22 cellular contexts compared by ENCODE assay signal in the genomic region with DNA sequence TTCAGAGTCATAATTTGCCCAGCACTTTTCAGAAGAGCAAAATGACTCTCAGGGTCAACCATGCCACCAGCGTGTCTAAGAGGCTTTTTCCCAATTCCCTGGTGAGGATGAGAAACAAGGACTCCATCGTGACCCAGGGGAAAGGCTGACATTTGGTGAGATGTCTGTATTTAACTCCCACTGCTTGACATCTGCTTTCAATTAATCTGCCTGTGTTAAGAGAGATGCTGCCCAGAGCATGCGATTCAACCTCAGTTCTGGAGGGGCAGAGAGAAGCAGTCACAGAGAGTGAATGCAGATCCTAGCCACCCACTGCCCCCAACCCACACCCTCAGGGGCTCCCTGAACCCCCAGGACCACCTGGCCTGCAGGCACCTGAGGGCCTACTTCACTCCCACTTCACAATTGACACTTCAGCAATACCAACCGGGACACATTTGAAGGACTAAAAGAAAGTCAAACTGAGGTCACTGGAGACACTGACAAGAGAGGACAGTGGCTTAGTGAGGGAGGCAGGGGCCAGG.
DNase-seq lines count a peak whose midpoint lies in the region; ATAC-seq and TF ChIP-seq lines count a peak whose summit lies in the region.
"Had no signal": no experiment of that assay in that cellular context is flagged by ENCODE, and none has a peak within 500 bp of the region (broad histone marks: within the 10 kb centered on the region; RNA-seq: fewer than 3 reads in every experiment).

No MANE protein-coding gene starts in this region.

- intact Hi-C loops in lower lobe of right lung (cut with DNase I) = no loop called here
- intact Hi-C loops in left ventricle myocardium superior (cut with micrococcal nuclease) = no loop called here

- peak overlapping the region; percentile 74 for H3K4me2 ChIP-seq in DOHH2 (ENCODE audit: low read length)
- H3K4me2 ChIP-seq: GM23338 had no signal

- no peaks in the 10 kb centered on the region for H3K9me3 ChIP-seq in DOHH2 (ENCODE audit: control insufficient read depth, insufficient read depth, low read length)
- H3K9me3 ChIP-seq in lower lobe of right lung = no peaks in the 10 kb centered on the region
- H3K9me3 ChIP-seq: adrenal gland, left ventricle myocardium inferior had no signal

- no peaks in the 10 kb centered on the region for H4K20me1 ChIP-seq in DOHH2 (ENCODE audit: control insufficient read depth, insufficient read depth, low read depth, low read length)

- in situ Hi-C loops in astrocyte of the spinal cord (cut with HindIII; ENCODE audit: low sequenced_read_pairs) = no loop called here

- ATAC-seq in lower lobe of right lung = no peak
- ATAC-seq in HG03342 (IDR thresholded peaks at IDR 0.05; ENCODE audit: unreplicated experiment) = no peak
- no peak for ATAC-seq in left ventricle myocardium superior
- ATAC-seq: activated T-cell treated with anti-CD3 and anti-CD28 coated beads, Interleukin-2, amount 50 U/mL, for 72 hours; GM23338; naive thymus-derived CD8-positive, alpha-beta T cell; right cardiac atrium had no signal

- H3K36me3 ChIP-seq in DOHH2 (ENCODE audit: control insufficient read depth, low read length) (peaks cover 10% of the 10 kb centered on the region), lower lobe of right lung (no peaks in the 10 kb centered on the region)
- H3K36me3 ChIP-seq: adrenal gland, left ventricle myocardium inferior had no signal

- no peaks in the 10 kb centered on the region for H3K9me2 ChIP-seq in DOHH2 (replicated peaks; ENCODE audit: control insufficient read depth, low read length)

- no peaks in the 10 kb centered on the region for H3K36me3 Mint-ChIP-seq in nephron progenitor cell (ENCODE audit: low read depth)
- H3K36me3 Mint-ChIP-seq: naive thymus-derived CD8-positive, alpha-beta T cell had no signal

- no peak overlapping the region for H3K4me3 Mint-ChIP-seq in nephron progenitor cell
- H3K4me3 Mint-ChIP-seq: activated CD4-positive, alpha-beta T cell treated with anti-CD3 and anti-CD28 coated beads, Interleukin-2, amount 10 ng/mL, durations not matched to agents 24 days and 14 days; activated T-cell treated with anti-CD3 and anti-CD28 coated beads, Interleukin-2, amount 50 U/mL, for 72 hours; GM23338; naive thymus-derived CD8-positive, alpha-beta T cell had no signal

- H3K27me3 ChIP-seq in DOHH2 (ENCODE audit: control insufficient read depth, low read length) (no peaks in the 10 kb centered on the region), lower lobe of right lung (ENCODE audit: low read depth) (no peaks in the 10 kb centered on the region)
- H3K27me3 ChIP-seq: adrenal gland had no signal

- H3K27ac Mint-ChIP-seq in nephron progenitor cell = peak overlapping the region; percentile 1
- H3K27ac Mint-ChIP-seq: activated CD4-positive, alpha-beta T cell treated with anti-CD3 and anti-CD28 coated beads, Interleukin-2, amount 10 ng/mL, durations not matched to agents 24 days and 14 days; activated T-cell treated with anti-CD3 and anti-CD28 coated beads, Interleukin-2, amount 50 U/mL, for 72 hours; GM23338; naive thymus-derived CD8-positive, alpha-beta T cell had no signal

- H3K4me1 Mint-ChIP-seq in nephron progenitor cell = peaks cover 68% of the 10 kb centered on the region
- H3K4me1 Mint-ChIP-seq: activated CD4-positive, alpha-beta T cell treated with anti-CD3 and anti-CD28 coated beads, Interleukin-2, amount 10 ng/mL, durations not matched to agents 24 days and 14 days had no signal

- H3K27ac ChIP-seq in DOHH2 (ENCODE audit: low read depth, low read length) (peak overlapping the region; percentile 91), lower lobe of right lung (no peak overlapping the region)
- H3K27ac ChIP-seq: adrenal gland, epithelial cell of prostate, left ventricle myocardium inferior had no signal

- DNase-seq in NCI-H187 treated with DMSO at 0.1 percent for 48 hours (lab: John Stamatoyannopoulos, UW) (peak; percentile 13), astrocyte of the spinal cord (ENCODE audit: low read depth, low spot score) (peak; percentile 22), nephron progenitor cell (peak; percentile 18), DMS114 treated with DMSO at 0.1 percent for 48 hours (lab: John Stamatoyannopoulos, UW; ENCODE audit: unreplicated experiment) (no peak), lower lobe of right lung (no peak), left ventricle myocardium superior (no peak)
- DNase-seq: activated CD4-positive, alpha-beta T cell treated with anti-CD3 and anti-CD28 coated beads, Interleukin-2, amount 10 ng/mL, durations not matched to agents 24 days and 14 days; activated T-cell treated with anti-CD3 and anti-CD28 coated beads, Interleukin-2, amount 50 U/mL, for 72 hours; adrenal gland; hypothalamus; left ventricle myocardium inferior; naive thymus-derived CD8-positive, alpha-beta T cell; NCI-H1092; right cardiac atrium; SIG-M5; stimulated activated CD4-positive, alpha-beta T cell treated with anti-CD3 and anti-CD28 coated beads, Interleukin-4, amount 100 ng/mL, for 4 hours; T1000; trophoblast cell had no signal

- peaks cover 19% of the 10 kb centered on the region for H3F3A ChIP-seq in DOHH2 (ENCODE audit: control insufficient read depth, insufficient read depth)

- H3K79me2 ChIP-seq in DOHH2 (ENCODE audit: control insufficient read depth, low read length) = no peaks in the 10 kb centered on the region

- no peak for TF ChIP-seq CTCF in DOHH2 (IDR thresholded peaks at IDR 0.05; ENCODE audit: low read depth, low read length, poor library complexity, severe bottlenecking)
- TF ChIP-seq CTCF in astrocyte of the spinal cord (IDR thresholded peaks at IDR 0.05; ENCODE audit: low read depth, low read length) = no peak
- no peak for TF ChIP-seq CTCF in nephron progenitor cell (IDR thresholded peaks at IDR 0.05)
- no peak for TF ChIP-seq CTCF in lower lobe of right lung (IDR thresholded peaks at IDR 0.05)

- H3K4me1 ChIP-seq in DOHH2 (ENCODE audit: control insufficient read depth, low read length) = peaks cover 91% of the 10 kb centered on the region
- peaks cover 6% of the 10 kb centered on the region for H3K4me1 ChIP-seq in lower lobe of right lung
- H3K4me1 ChIP-seq: left ventricle myocardium inferior had no signal

- no peaks in the 10 kb centered on the region for H3K9me3 Mint-ChIP-seq in nephron progenitor cell
- H3K9me3 Mint-ChIP-seq: activated CD4-positive, alpha-beta T cell treated with anti-CD3 and anti-CD28 coated beads, Interleukin-2, amount 10 ng/mL, durations not matched to agents 24 days and 14 days; activated T-cell treated with anti-CD3 and anti-CD28 coated beads, Interleukin-2, amount 50 U/mL, for 72 hours; GM23338; naive thymus-derived CD8-positive, alpha-beta T cell had no signal

- H3K27me3 Mint-ChIP-seq in nephron progenitor cell (ENCODE audit: low read depth, poor library complexity) = peaks cover 8% of the 10 kb centered on the region

- H3K4me3 ChIP-seq in DOHH2 (ENCODE audit: low read length) = peak overlapping the region; percentile 48
- H3K4me3 ChIP-seq in astrocyte of the spinal cord (ENCODE audit: low read depth, low read length) = no peak overlapping the region
- no peak overlapping the region for H3K4me3 ChIP-seq in lower lobe of right lung
- H3K4me3 ChIP-seq: adrenal gland, GM23338, left ventricle myocardium inferior had no signal

Comparison
In these comparisons a context has a peak if more than half of its experiments do, and no peak if none do; other contexts are left out.
1. DNase-seq: peak in NCI-H187 treated with DMSO at 0.1 percent for 48 hours (single experiment), astrocyte of the spinal cord (single experiment) and nephron progenitor cell (single experiment); none in DMS114 treated with DMSO at 0.1 percent for 48 hours (single experiment), lower lobe of right lung (single experiment) and left ventricle myocardium superior (single experiment).